7 cellular contexts compared by ENCODE assay signal in the genomic region with DNA sequence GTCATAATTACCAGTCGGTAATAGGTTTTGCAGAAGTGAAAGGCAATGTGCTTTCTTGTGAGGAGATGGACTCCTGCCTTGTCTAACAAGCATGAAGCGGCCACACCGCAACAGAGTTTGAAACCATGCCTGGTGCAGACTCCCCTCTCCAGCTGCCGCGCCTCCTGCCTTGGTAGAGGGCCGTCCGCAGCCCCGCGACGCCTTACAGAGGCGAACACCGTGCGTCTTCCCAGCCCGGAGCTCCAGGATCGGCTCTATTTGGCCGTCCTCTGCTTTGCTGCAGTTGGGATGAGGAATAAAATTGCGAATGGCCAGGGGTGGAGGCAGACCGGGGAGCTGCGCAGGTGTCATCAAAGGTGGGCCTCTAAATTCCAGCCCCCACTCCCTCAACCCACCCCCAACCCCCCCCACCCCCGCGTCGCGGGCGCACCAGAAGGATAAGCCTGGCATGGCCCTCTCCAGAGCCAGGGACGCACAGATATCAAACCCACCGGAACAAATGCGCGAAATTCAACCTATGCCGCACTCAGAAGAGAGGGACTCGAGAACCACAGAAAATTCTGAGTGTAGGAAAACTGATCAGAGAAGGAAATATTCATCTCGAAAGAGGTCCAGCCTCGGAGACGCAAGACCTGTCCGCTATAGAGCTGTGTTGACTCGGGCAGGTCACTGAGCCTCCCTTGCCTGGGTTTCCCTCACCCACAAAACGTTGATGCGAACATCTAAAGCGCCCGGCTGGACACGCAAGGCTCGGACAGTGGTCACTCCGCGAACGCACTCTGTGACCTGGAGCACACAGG. TPM values are rescaled to one million over a fixed set of nuclear protein-coding genes. Genes with fewer than 3 reads are reported as not detected.
DNase-seq lines count a peak whose midpoint lies in the region; ATAC-seq and TF ChIP-seq lines count a peak whose summit lies in the region.

No MANE protein-coding gene starts in this region.

- intact Hi-C loops in Panc1 (cut with micrococcal nuclease; ENCODE audit: unreplicated experiment), result loop anchor here (5.0 kb wide), 1 partner anchor 382 kb away; no protein-coding TSS in a partner anchor

- BruUV-seq in Panc1 (replicated peaks; lab: Mats Ljungman, UMichigan), result no TSS peak

- H3K79me2 ChIP-seq in trophoblast cell (ENCODE audit: control insufficient read depth, insufficient read depth, low read length, poor library complexity), result peaks cover 2% of the 10 kb centered on the region

- H4K8ac ChIP-seq in trophoblast cell (ENCODE audit: low read depth, low read length), result no peak overlapping the region

- no peak overlapping the region for H4K12ac ChIP-seq in trophoblast cell (ENCODE audit: low read depth, low read length)

- DNase-seq in HFF-Myc (ENCODE audit: extremely low read depth, low read depth) (no peak), Panc1 (ENCODE audit: low read depth, low spot score) (no peak), trophoblast cell (no peak), SHP77 (lab: John Stamatoyannopoulos, UW) (no peak), NCI-H187 treated with DMSO at 0.1 percent for 48 hours (lab: John Stamatoyannopoulos, UW) (no peak)

- H3K23ac ChIP-seq in trophoblast cell (ENCODE audit: low read length), result no peak overlapping the region

- ATAC-seq in GM18868 (IDR thresholded peaks at IDR 0.05; ENCODE audit: unreplicated experiment), result peak; percentile 79
- peak; percentile 23; the same call in 1 of the 2 replicates for ATAC-seq in Panc1
- peak; percentile 28 for ATAC-seq in esophagus mucosa

- CTCF ChIA-PET in Panc1 (lab: Charles Lee), result interaction anchor here (0.5 kb wide), 1 partner anchor 16 kb away, joined by 5 read pairs; no protein-coding TSS in a partner anchor

- H2BK12ac ChIP-seq in trophoblast cell (ENCODE audit: low read length), result no peak overlapping the region

- TF ChIP-seq CTCF in HFF-Myc (IDR thresholded peaks at IDR 0.05; ENCODE audit: low read depth, low read length, missing control alignments), result no peak
- no peak for TF ChIP-seq CTCF in Panc1 (IDR thresholded peaks at IDR 0.05)

- H4K91ac ChIP-seq in trophoblast cell (ENCODE audit: low read depth, low read length), result no peak overlapping the region

- H3K36me3 ChIP-seq in Panc1 (ENCODE audit: control insufficient read depth, insufficient read depth, low read length) (no peaks in the 10 kb centered on the region), trophoblast cell (ENCODE audit: control insufficient read depth in 1 of 2, insufficient read depth in 2 of 2, low read length in 2 of 2) (peaks cover 0 to 2% of the 10 kb centered on the region in 2 experiments)

- WGBS in trophoblast cell (ENCODE audit: extremely low coverage, insufficient coverage, insufficient read length), result no CpG with 5 or more reads among the region's 44 CpGs

- H3K4me2 ChIP-seq in trophoblast cell (ENCODE audit: low read length), result peak overlapping the region; percentile 94

- peaks cover 21% of the 10 kb centered on the region for H3K27me3 ChIP-seq in Panc1 (ENCODE audit: control insufficient read depth, insufficient read depth, low read length)
- peaks cover 26% of the 10 kb centered on the region for H3K27me3 ChIP-seq in trophoblast cell (ENCODE audit: insufficient read depth, low read length)

- H3K4me3 ChIP-seq in HFF-Myc (replicated peaks; ENCODE audit: low read depth, low read length) (peak overlapping the region; percentile 47), Panc1 (ENCODE audit: low read depth in 2 of 2, low read length in 2 of 2) (peak overlapping the region; percentile 46 to 78), trophoblast cell (ENCODE audit: low read depth, low read length) (no peak overlapping the region)

- H3K18ac ChIP-seq in trophoblast cell (ENCODE audit: low read length), result no peak overlapping the region

- no peak overlapping the region for H2BK120ac ChIP-seq in trophoblast cell (ENCODE audit: insufficient read depth, low read length, poor library complexity)

- H2AK5ac ChIP-seq in trophoblast cell (ENCODE audit: low read length), result no peak overlapping the region

- H3K4ac ChIP-seq in trophoblast cell (ENCODE audit: low read depth, low read length), result no peak overlapping the region

- no peak overlapping the region for H3K14ac ChIP-seq in trophoblast cell (ENCODE audit: low read length)

- no peak overlapping the region for H3K9ac ChIP-seq in trophoblast cell (ENCODE audit: low read length)

- H3K4me1 ChIP-seq in Panc1 (ENCODE audit: control insufficient read depth, insufficient read depth, low read length), result peaks cover 12% of the 10 kb centered on the region
- H3K4me1 ChIP-seq in trophoblast cell (ENCODE audit: control insufficient read depth in 1 of 2, insufficient read depth in 2 of 2, low read length in 2 of 2), result peaks cover 5% of the 10 kb centered on the region in 2 experiments

- H2BK5ac ChIP-seq in trophoblast cell (ENCODE audit: low read depth, low read length, poor library complexity), result no peak overlapping the region

- no peak overlapping the region for H3K27ac ChIP-seq in Panc1 (ENCODE audit: low read length)
- H3K27ac ChIP-seq in trophoblast cell (ENCODE audit: low read depth, low read length), result no peak overlapping the region

- no peak overlapping the region for H2AFZ ChIP-seq in trophoblast cell (ENCODE audit: insufficient read depth, low read length, poor library complexity)

- H3K9me3 ChIP-seq in Panc1 (ENCODE audit: control insufficient read depth, insufficient read depth, low read depth, low read length) (no peaks in the 10 kb centered on the region), trophoblast cell (ENCODE audit: insufficient read depth, low read depth, low read length) (peaks cover under 1% of the 10 kb centered on the region)

- peaks cover 4% of the 10 kb centered on the region for H3K79me1 ChIP-seq in trophoblast cell (ENCODE audit: low read length)

- in situ Hi-C loops in Panc1 (cut with HindIII; ENCODE audit: low pct_unique_long_range_greater_than_20kb, low sequenced_read_pairs), result no loop called here

- POLR2A ChIA-PET in Panc1 (lab: Charles Lee), result no interaction called here

RNA-seq across cellular contexts. Expression of a gene that starts 1.1 kb away (rescaled TPM):
- 1.7 TPM for total RNA-seq in Panc1 (2021; ENCODE audit: unreplicated experiment)
- 0.73 TPM for polyA plus RNA-seq in Panc1 (2012; ENCODE audit: insufficient read length)
- 0.24 TPM for total RNA-seq in esophagus mucosa
- polyA plus RNA-seq in trophoblast cell (2013), result 10.7 and 12.4 TPM in 2 replicates

RNA-seq across cellular contexts. Expression of a gene that starts 25.7 kb away (rescaled TPM):
- total RNA-seq in Panc1 (2021; ENCODE audit: unreplicated experiment) (1,916 TPM), esophagus mucosa (1,660 TPM)
- polyA plus RNA-seq in Panc1 (2012; ENCODE audit: insufficient read length), result 3,818 TPM
- polyA plus RNA-seq in trophoblast cell (2013), result 2,539 and 2,657 TPM in 2 replicates

Comparison
In these comparisons a context has a peak if more than half of its experiments do, and no peak if none do; other contexts are left out.
1. ATAC-seq: peak in every context shown above with its lines; median percentile 79 in GM18868; 28 in esophagus mucosa; 23 in Panc1.